ENCODE assay signal across 8 cellular contexts in the genomic region with DNA sequence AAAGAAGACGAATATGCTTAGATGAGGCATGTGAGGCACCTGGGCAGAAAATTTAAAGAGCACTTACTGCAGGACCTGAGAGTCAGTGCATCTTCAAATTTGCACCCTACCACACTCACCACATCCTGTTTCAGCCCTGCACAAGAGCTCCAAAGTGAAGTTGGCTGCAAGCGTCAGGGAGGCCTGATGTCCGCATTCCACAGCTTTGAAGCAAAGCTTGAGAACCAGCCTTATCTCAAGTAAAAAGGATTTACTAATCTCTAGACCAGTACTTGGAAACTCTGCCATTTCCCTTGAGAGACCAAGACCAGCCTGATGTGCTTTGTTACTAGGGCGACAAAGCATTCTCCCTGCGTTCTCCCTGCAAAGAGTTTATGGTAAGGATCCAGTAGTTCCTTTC. TPM values are rescaled to one million over a fixed set of nuclear protein-coding genes. Genes with fewer than 3 reads are reported as not detected.
DNase-seq lines count a peak whose midpoint lies in the region; TF ChIP-seq lines count a peak whose summit lies in the region.

No MANE protein-coding gene starts in this region.

- peak overlapping the region; percentile 49; the same call in 1 of the 2 replicates for H3K9ac ChIP-seq in KMS-11

- no peaks in the 10 kb centered on the region for H4K20me1 ChIP-seq in KMS-11 (ENCODE audit: insufficient read depth)

- H3K4me3 Mint-ChIP-seq in activated naive CD8-positive, alpha-beta T cell treated with anti-CD3 and anti-CD28 coated beads for 36 hours, result peak overlapping the region; percentile 22
- H3K4me3 Mint-ChIP-seq in HFFc6, result no peak overlapping the region

- H3K36me3 ChIP-seq in KMS-11 (ENCODE audit: insufficient read depth), result no peaks in the 10 kb centered on the region

- DNase-seq in AG10803 (ENCODE audit: low read depth), result peak; percentile 50
- DNase-seq in GM20000 (ENCODE audit: low spot score), result peak; percentile 33
- DNase-seq in activated naive CD8-positive, alpha-beta T cell treated with anti-CD3 and anti-CD28 coated beads for 36 hours, result peak; percentile 56
- DNase-seq in non-pigmented ciliary epithelial cell (ENCODE audit: low read depth), result peak; percentile 80
- no peak for DNase-seq in NCI-H1105 (lab: John Stamatoyannopoulos, UW)
- no peak for DNase-seq in COLO668 (lab: John Stamatoyannopoulos, UW; ENCODE audit: unreplicated experiment)
- DNase-seq in HFFc6, result no peak

- H3K4me2 ChIP-seq in KMS-11, result peak overlapping the region; percentile 98

- H3K9me3 Mint-ChIP-seq in activated naive CD8-positive, alpha-beta T cell treated with anti-CD3 and anti-CD28 coated beads for 36 hours, result peaks cover 5% of the 10 kb centered on the region
- H3K9me3 Mint-ChIP-seq in HFFc6, result no peaks in the 10 kb centered on the region

- TF ChIP-seq CTCF in AG10803 (conservative IDR thresholded peaks at IDR 0.05; ENCODE audit: low read length) (no peak), GM20000 (IDR thresholded peaks at IDR 0.05; ENCODE audit: extremely low read depth, missing control alignments) (no peak), KMS-11 (conservative IDR thresholded peaks at IDR 0.05; ENCODE audit: low read depth, low read length) (no peak), HFFc6 (IDR thresholded peaks at IDR 0.05) (no peak)

- peaks cover 16% of the 10 kb centered on the region for H3K79me2 ChIP-seq in KMS-11 (ENCODE audit: insufficient read depth, low read depth)

- H3K4me3 ChIP-seq in AG10803 (ENCODE audit: low read length), result no peak overlapping the region
- H3K4me3 ChIP-seq in KMS-11 (IDR thresholded peaks at IDR 0.05; ENCODE audit: insufficient read depth, low read depth, low read length), result peak overlapping the region; percentile 50

- H3K4me1 ChIP-seq in KMS-11 (ENCODE audit: low read depth, poor library complexity, severe bottlenecking), result peaks cover 63% of the 10 kb centered on the region

- peaks cover 27% of the 10 kb centered on the region for H3K4me1 Mint-ChIP-seq in activated naive CD8-positive, alpha-beta T cell treated with anti-CD3 and anti-CD28 coated beads for 36 hours
- H3K4me1 Mint-ChIP-seq in HFFc6 (ENCODE audit: low read depth), result peaks cover 20% of the 10 kb centered on the region

- H3K36me3 Mint-ChIP-seq in activated naive CD8-positive, alpha-beta T cell treated with anti-CD3 and anti-CD28 coated beads for 36 hours, result peaks cover 2% of the 10 kb centered on the region
- no peaks in the 10 kb centered on the region for H3K36me3 Mint-ChIP-seq in HFFc6 (ENCODE audit: low read depth)

- peak overlapping the region; percentile 90 for H3K27ac ChIP-seq in KMS-11

- peak overlapping the region; percentile 74 for H3K27ac Mint-ChIP-seq in activated naive CD8-positive, alpha-beta T cell treated with anti-CD3 and anti-CD28 coated beads for 36 hours
- no peak overlapping the region for H3K27ac Mint-ChIP-seq in HFFc6

- peak overlapping the region; percentile 85 for H2AFZ ChIP-seq in KMS-11 (ENCODE audit: low read depth)

- no peaks in the 10 kb centered on the region for H3K27me3 Mint-ChIP-seq in activated naive CD8-positive, alpha-beta T cell treated with anti-CD3 and anti-CD28 coated beads for 36 hours
- no peaks in the 10 kb centered on the region; the same call in 1 of the 2 replicates for H3K27me3 Mint-ChIP-seq in HFFc6 (ENCODE audit: insufficient read depth)

- no peaks in the 10 kb centered on the region for H3K27me3 ChIP-seq in KMS-11 (ENCODE audit: insufficient read depth, low read depth)

RNA-seq across cellular contexts. Expression of a gene that starts 3.4 kb away (rescaled TPM):
- total RNA-seq in activated naive CD8-positive, alpha-beta T cell treated with anti-CD3 and anti-CD28 coated beads for 36 hours, result 10 to 100 TPM; 56.3 to 57.0 TPM
- 10 to 100 TPM; 36.7 to 43.4 (median 38.3) TPM for total RNA-seq in HFFc6 (2021; fragmentation: NEBNext Ultra II Directional; extraction: Animal tissue kit (Norgen Biotek cat#: 25700))

RNA-seq across cellular contexts. Expression of a gene that starts 16.6 kb away (rescaled TPM):
- total RNA-seq in activated naive CD8-positive, alpha-beta T cell treated with anti-CD3 and anti-CD28 coated beads for 36 hours, result 1 to 10 TPM; 2.4 TPM
- total RNA-seq in HFFc6 (2021; fragmentation: NEBNext Ultra II Directional; extraction: Animal tissue kit (Norgen Biotek cat#: 25700)), result 1 to 10 TPM; 1.4 to 2.2 (median 1.7) TPM

Comparison
In these comparisons a context has a peak if more than half of its experiments do, and no peak if none do; other contexts are left out.
1. DNase-seq: peak in AG10803 (single experiment), GM20000 (single experiment), activated naive CD8-positive, alpha-beta T cell treated with anti-CD3 and anti-CD28 coated beads for 36 hours (single experiment) and non-pigmented ciliary epithelial cell (single experiment); none in NCI-H1105 (single experiment), COLO668 (single experiment) and HFFc6 (single experiment).